Comparison of ENCODE assay signal across 15 cellular contexts in genomic region chr6:16804515-16805161, GRCh38. TPM values are rescaled to one million over a fixed set of nuclear protein-coding genes. Genes with fewer than 3 reads are reported as not detected.
A peak's percentile ranks its signal among the peaks of the same experiment; 100 is the strongest.
DNase-seq lines count a peak whose midpoint lies in the region; ATAC-seq, FAIRE-seq and TF ChIP-seq lines count a peak whose summit lies in the region.
"Had no signal": no experiment of that assay in that cellular context is flagged by ENCODE, and none has a peak within 500 bp of the region (broad histone marks: within the 10 kb centered on the region; RNA-seq: fewer than 3 reads in every experiment).

No MANE protein-coding gene starts in this region.

- H3K4me3 ChIP-seq in NB4 (ENCODE audit: low read depth, low read length), result peak overlapping the region; percentile 40
- H3K4me3 ChIP-seq in GM12878, result no peak overlapping the region
- H3K4me3 ChIP-seq in neural cell (ENCODE audit: low read length), result peak overlapping the region; percentile 68
- no peak overlapping the region for H3K4me3 ChIP-seq in ascending aorta
- H3K4me3 ChIP-seq: HAP-1, suprapubic skin had no signal

- no peaks in the 10 kb centered on the region for H3K9me2 ChIP-seq in neural cell (ENCODE audit: insufficient read depth, low read length)
- H3K9me2 ChIP-seq: SK-N-SH had no signal

- TF ChIP-seq CTCF in NB4 (IDR thresholded peaks at IDR 0.05; ENCODE audit: low read depth, low read length), result no peak
- TF ChIP-seq CTCF in GM12878 (IDR thresholded peaks at IDR 0.05 in 2 of 3, conservative IDR thresholded peaks at IDR 0.05 in 1 of 3; ENCODE audit: control insufficient read depth in 2 of 3, extremely low read depth in 1 of 3, insufficient read depth in 1 of 3, low read depth in 3 of 3, low read length in 3 of 3), result no peak
- TF ChIP-seq CTCF in neural cell (IDR thresholded peaks at IDR 0.05; ENCODE audit: poor library complexity, severe bottlenecking), result no peak
- TF ChIP-seq CTCF in ascending aorta (IDR thresholded peaks at IDR 0.05), result no peak

- WGBS in GM12878 (ENCODE audit: insufficient coverage, insufficient replicate concordance, low lambda C conversion rate, missing lambda C conversion rate), result 63% methylated on average over 6 of the region's 6 CpGs

- H3K36me3 ChIP-seq in ES-I3 (ENCODE audit: insufficient read depth, low read length), result no peaks in the 10 kb centered on the region
- no peaks in the 10 kb centered on the region for H3K36me3 ChIP-seq in GM12878 (ENCODE audit: control insufficient read depth in 2 of 2, insufficient read depth in 2 of 2, low read length in 1 of 2)
- no peaks in the 10 kb centered on the region for H3K36me3 ChIP-seq in neural cell (ENCODE audit: insufficient read depth, low read length)
- no peaks in the 10 kb centered on the region for H3K36me3 ChIP-seq in ascending aorta
- H3K36me3 ChIP-seq: HAP-1, suprapubic skin had no signal

- RAD21 ChIA-PET in GM12878 (lab: Charles Lee; ENCODE audit: unreplicated experiment), result interaction anchor here (1.2 kb wide), 1 partner anchor 32 kb away, joined by 3 read pairs; no protein-coding TSS in a partner anchor

- no TSS peak for BruUV-seq in GM12878 (replicated peaks; lab: Mats Ljungman, UMichigan)

- no peak for ATAC-seq in GM12878
- no peak for ATAC-seq in GM18907 (IDR thresholded peaks at IDR 0.05; ENCODE audit: unreplicated experiment)
- ATAC-seq in HG03457 (IDR thresholded peaks at IDR 0.05; ENCODE audit: unreplicated experiment), result no peak

- H3K9me3 ChIP-seq in ES-I3 (ENCODE audit: control insufficient read depth, insufficient read depth, low read length) (0 out of 2 replicates have a peak, but pooled peaks cover 4% of the 10 kb centered on the region), GM12878 (replicated peaks; ENCODE audit: control insufficient read depth, insufficient read depth, low read length) (peaks cover 2% of the 10 kb centered on the region; the same call in 1 of the 3 replicates), neural cell (ENCODE audit: low read length) (peaks cover 6% of the 10 kb centered on the region), ascending aorta (no peaks in the 10 kb centered on the region)
- H3K9me3 ChIP-seq: HAP-1, suprapubic skin had no signal

- H2AFZ ChIP-seq in GM12878 (ENCODE audit: control insufficient read depth, low read depth, low read length) (peak overlapping the region; percentile 16; the same call in 1 of the 2 replicates), neural cell (ENCODE audit: low read depth, low read length) (peak overlapping the region; percentile 2)

- in situ Hi-C loops in GM12878 (cut with MboI), result no loop called here

- H3K79me2 ChIP-seq in GM12878 (ENCODE audit: control insufficient read depth, insufficient read depth, low read length) (no peaks in the 10 kb centered on the region), neural cell (replicated peaks; ENCODE audit: insufficient read depth, low read length) (no peaks in the 10 kb centered on the region)

- TF ChIP-seq RAD21 in GM12878 (IDR thresholded peaks at IDR 0.05; ENCODE audit: insufficient read depth, low read depth, low read length) (no peak), neural cell (conservative IDR thresholded peaks at IDR 0.05) (no peak)

- H4K20me1 ChIP-seq in GM12878 (ENCODE audit: control insufficient read depth, insufficient read depth) (no peaks in the 10 kb centered on the region), neural cell (ENCODE audit: insufficient read depth) (no peaks in the 10 kb centered on the region)

- peak overlapping the region; percentile 18; the same call in 1 of the 2 replicates for H3K9ac ChIP-seq in ES-I3 (ENCODE audit: low read depth, low read length)
- H3K9ac ChIP-seq in GM12878 (ENCODE audit: control insufficient read depth, insufficient read depth, low read length), result no peak overlapping the region
- peak overlapping the region; percentile 96 for H3K9ac ChIP-seq in neural cell (ENCODE audit: low read length)
- H3K9ac ChIP-seq: SK-N-SH had no signal

- H3K27ac ChIP-seq in GM12878 (ENCODE audit: control insufficient read depth, insufficient read depth) (no peak overlapping the region), neural cell (ENCODE audit: low read length) (peak overlapping the region; percentile 99), ascending aorta (no peak overlapping the region)
- H3K27ac ChIP-seq: suprapubic skin, VCaP had no signal

- peaks cover 3% of the 10 kb centered on the region for H3F3A ChIP-seq in neural cell (ENCODE audit: insufficient read depth, low read length, poor library complexity, severe bottlenecking)

- intact Hi-C loops in GM12878 (cut with micrococcal nuclease; ENCODE audit: unreplicated experiment) (no loop called here), ascending aorta (cut with DNase I) (no loop called here)

- FAIRE-seq in GM12878 (lab: Jason Lieb, UNC), result no peak

- H3K4me2 ChIP-seq in GM12878 (ENCODE audit: control insufficient read depth, insufficient read depth) (no peak overlapping the region), neural cell (ENCODE audit: low read length) (peak overlapping the region; percentile 60)
- H3K4me2 ChIP-seq: SK-N-SH had no signal

- DNase-seq in NB4 (ENCODE audit: low read depth) (peak; percentile 78), GM12878 (ENCODE audit: low read depth, low spot score) (no peak), NCI-H345 (lab: John Stamatoyannopoulos, UW) (no peak), ascending aorta (ENCODE audit: low spot score in 2 of 2) (no peak)
- DNase-seq: activated gamma-delta T cell treated with Interleukin-2 at 50 U/mL for 16 hours; effector CD4-positive, alpha-beta T cell; occipital lobe; SK-N-SH had no signal

- SMC1A ChIA-PET in GM12878 (lab: Charles Lee; ENCODE audit: uncharacterized antibody, unreplicated experiment), result interaction anchor here (1.0 kb wide), 1 partner anchor 8 kb away, joined by 3 read pairs; no protein-coding TSS in a partner anchor

- CTCF ChIA-PET in GM12878 (lab: Yijun Ruan, JAX), result no interaction called here

- TF ChIP-seq POLR2A in NB4 (IDR thresholded peaks at IDR 0.05; ENCODE audit: extremely low read depth, insufficient read length), result no peak
- no peak for TF ChIP-seq POLR2A in GM12878 (IDR thresholded peaks at IDR 0.05; ENCODE audit: low read depth, low read length)

- no peak for TF ChIP-seq EP300 in GM12878 (IDR thresholded peaks at IDR 0.05; ENCODE audit: borderline replicate concordance in 1 of 2, control insufficient read depth in 1 of 2, low read depth in 2 of 2, low read length in 2 of 2)
- no peak for TF ChIP-seq EP300 in neural cell (conservative IDR thresholded peaks at IDR 0.05; ENCODE audit: poor library complexity, severe bottlenecking)

- POLR2A ChIA-PET in GM12878 (lab: Charles Lee), result interaction anchor here (0.6 to 1.3 kb wide), 2 partner anchors 21 to 142 kb away, joined by 3 read pairs; no protein-coding TSS in a partner anchor

- H3K4me1 ChIP-seq in ES-I3 (ENCODE audit: insufficient read depth, low read length) (peaks cover 21% of the 10 kb centered on the region), GM12878 (ENCODE audit: control insufficient read depth, insufficient read depth, low read length) (no peaks in the 10 kb centered on the region), ascending aorta (peaks cover 0 to 9% of the 10 kb centered on the region in 2 donors)

- H3K27me3 ChIP-seq in GM12878 (replicated peaks in 1 of 2; ENCODE audit: control insufficient read depth in 2 of 2, insufficient read depth in 2 of 2, low read length in 1 of 2) (no peaks in the 10 kb centered on the region; a peak in 1 of 4 replicates), neural cell (ENCODE audit: insufficient read depth, low read depth, low read length) (no peaks in the 10 kb centered on the region), ascending aorta (no peaks in the 10 kb centered on the region)
- H3K27me3 ChIP-seq: suprapubic skin had no signal

TF ChIP-seq in GM12878, 131 proteins besides CTCF, POLR2A, EP300 and RAD21:
- TF ChIP-seq TBL1XR1 (IDR thresholded peaks at IDR 0.05; ENCODE audit: low read depth, low read length) (no peak), NBN (IDR thresholded peaks at IDR 0.05) (no peak), SMAD1 (IDR thresholded peaks at IDR 0.05; ENCODE audit: low read depth, partially characterized antibody) (no peak), ESRRA (IDR thresholded peaks at IDR 0.05; ENCODE audit: low read length) (no peak), FOXM1 (IDR thresholded peaks at IDR 0.05; ENCODE audit: low read depth, low read length) (no peak)
TF ChIP-seq in GM12878: peak in this region for 0.

TF ChIP-seq in neural cell, 6 proteins besides CTCF, POLR2A, EP300 and RAD21 (continues in another document):
- TF ChIP-seq MXI1 (conservative IDR thresholded peaks at IDR 0.05; ENCODE audit: poor library complexity, severe bottlenecking) (no peak), TAF1 (IDR thresholded peaks at IDR 0.05; ENCODE audit: low read depth) (no peak), POLR2AphosphoS5 (IDR thresholded peaks at IDR 0.05) (no peak), EZH2 (IDR thresholded peaks at IDR 0.05; ENCODE audit: borderline replicate concordance, insufficient read depth, low read length, poor library complexity, severe bottlenecking) (no peak), SMC3 (conservative IDR thresholded peaks at IDR 0.05; ENCODE audit: poor library complexity) (no peak)

RNA-seq across cellular contexts. Expression of gene ATXN1, which starts 43.4 kb away (rescaled TPM):
- total RNA-seq in GM12878 (2013; cell fraction: nucleolus; rRNA removed), result 540 and 542 TPM in 2 replicates
- total RNA-seq in GM12878 (2014; rRNA removed) (36.5 and 38.5 TPM in 2 replicates), GM12878 (2014; rRNA removed; fragmentation: Illumina TruSeq; extraction: Trizol) (22.8 and 23.3 TPM in 2 replicates), GM12878 (2021) (46.3 and 51.2 TPM in 2 replicates), ascending aorta (68.3 TPM)
- polyA plus RNA-seq in GM12878 (2011; ENCODE audit: low read depth), result 16.7 TPM
- polyA plus RNA-seq in GM12878 (2011; rRNA removed) (50.7 and 55.4 TPM in 2 replicates), GM12878 (2014; fragmentation: Illumina TruSeq; extraction: Trizol) (15.6 and 20.6 TPM in 2 replicates), GM12878 (2014; fragmentation: Nextera tagmentation; extraction: Ambion mirVana) (10 to 100 TPM; 12.2 to 13.7 TPM), GM12878 (2014; rRNA removed) (18.2 and 20.4 TPM in 2 replicates), GM12878 (2016; fragmentation: Nextera tagmentation; extraction: Ambion mirVana) (10 to 100 TPM; 17.9 to 23.7 TPM), neural cell (23.6 and 28.2 TPM in 2 replicates)
- 40.5 and 61.2 TPM in 2 replicates for polyA plus RNA-seq in GM12878 (2011; cell fraction: cytosol; rRNA removed)
- polyA plus RNA-seq in GM12878 (2011; cell fraction: nucleus; rRNA removed), result 98.3 and 141 TPM in 2 replicates
- polyA plus RNA-seq in GM12878 (2012), result 14.8 and 21.3 TPM in 2 replicates
- polyA minus RNA-seq in GM12878 (2011; rRNA and poly(A)+ RNA removed), result 125 and 130 TPM in 2 replicates
- polyA minus RNA-seq in GM12878 (2011; cell fraction: cytosol; rRNA and poly(A)+ RNA removed), result 52.1 and 57.6 TPM in 2 replicates
- 137 and 248 TPM in 2 replicates for polyA minus RNA-seq in GM12878 (2011; cell fraction: nucleus; rRNA and poly(A)+ RNA removed)
- polyA minus RNA-seq in neural cell, result 103 and 128 TPM in 2 replicates

Comparison
In these comparisons a context has a peak if more than half of its experiments do, and no peak if none do; other contexts are left out.
1. H3K4me3 ChIP-seq: peak in NB4 (single experiment) and neural cell (single experiment); none in GM12878 (single experiment) and ascending aorta (0 of 2).